8 cellular contexts compared by ENCODE assay signal in genomic region chr4:83012631-83013419, GRCh38. TPM values are rescaled to one million over a fixed set of nuclear protein-coding genes. Genes with fewer than 3 reads are reported as not detected.
DNase-seq lines count a peak whose midpoint lies in the region; ATAC-seq and TF ChIP-seq lines count a peak whose summit lies in the region.

No MANE protein-coding gene starts in this region.

- intact Hi-C loops in left cardiac atrium (cut with DNase I) = loop anchor here (1.0 to 10.0 kb wide), 3 partner anchors 21 to 111 kb away; partner anchors contain the start of gene THAP9 (in 2 of the 2)
- intact Hi-C loops in posterior vena cava (cut with DNase I) = no loop called here

- peak; percentile 58; the same call in 1 of the 2 replicates for TF ChIP-seq CTCF in GM12875 (IDR thresholded peaks at IDR 0.05; ENCODE audit: borderline replicate concordance, insufficient read depth, low read depth, low read length)

- DNase-seq in NCI-H1417 treated with DMSO at 0.1 percent for 48 hours (lab: John Stamatoyannopoulos, UW) (peak; percentile 91), SW480 (ENCODE audit: low spot score) (peak; percentile 96), amniotic epithelial cell (ENCODE audit: low read depth) (peak; percentile 96), left cardiac atrium (peak; percentile 97), posterior vena cava (ENCODE audit: low spot score) (peak; percentile 99), ureter (ENCODE audit: low spot score) (peak; percentile 98)

- peak overlapping the region; percentile 94 for H3K4me3 ChIP-seq in GM12875 (ENCODE audit: low read depth, low read length)

- peak; percentile 90 for ATAC-seq in HG02798 (IDR thresholded peaks at IDR 0.05; ENCODE audit: poor library complexity, unreplicated experiment)
- peak; percentile 98 to 99 for ATAC-seq in left cardiac atrium

RNA-seq across cellular contexts. Expression of gene LIN54, which starts 2.2 kb away (rescaled TPM):
- total RNA-seq in left cardiac atrium = 1 to 10 TPM; 6.0 to 6.8 TPM
- 1 to 10 TPM; 8.3 to 9.0 TPM for total RNA-seq in posterior vena cava
- total RNA-seq in ureter = 11.7 TPM

RNA-seq across cellular contexts. Expression of gene COPS4, which starts 22.2 kb away (rescaled TPM):
- total RNA-seq in left cardiac atrium = 10 to 100 TPM; 43.4 to 46.9 TPM
- 10 to 100 TPM; 36.2 to 39.5 TPM for total RNA-seq in posterior vena cava
- 35.3 TPM for total RNA-seq in ureter

Comparison
In these comparisons a context has a peak if more than half of its experiments do, and no peak if none do; other contexts are left out.
1. Peak in every context shown above with its lines: DNase-seq, ATAC-seq and H3K4me3 ChIP-seq.
2. intact Hi-C loops: an anchor here in left cardiac atrium (1.0 to 10.0 kb wide); none called in posterior vena cava.